ENCODE assay signal across 8 cellular contexts in genomic region chr21:32727728-32728454, GRCh38. TPM values are rescaled to one million over a fixed set of nuclear protein-coding genes. Genes with fewer than 3 reads are reported as not detected.
A peak's percentile ranks its signal among the peaks of the same experiment; 100 is the strongest.
DNase-seq lines count a peak whose midpoint lies in the region; ATAC-seq and TF ChIP-seq lines count a peak whose summit lies in the region.

TSS of gene SYNJ1 (minus strand) at chr21:32728013. CDS start at chr21:32726895, 1,118 bp downstream.

- peaks cover 2% of the 10 kb centered on the region for H3K27me3 Mint-ChIP-seq in IgD-negative memory B cell

- H3K9me3 ChIP-seq in mucosa of descending colon, result no peaks in the 10 kb centered on the region

- intact Hi-C loops in mucosa of descending colon (cut with DNase I, micrococcal nuclease), result no loop called here

- H3K4me1 Mint-ChIP-seq in IgD-negative memory B cell, result peaks cover 5 to 12% (median 6%) of the 10 kb centered on the region in 3 donors

- peak within 1 kb of the TSS; percentile 88 to 99 (median 96) for H3K4me3 Mint-ChIP-seq in IgD-negative memory B cell

- peak within 1 kb of the TSS; percentile 88 for H3K4me3 ChIP-seq in mucosa of descending colon

- peak; percentile 89 for ATAC-seq in GM21576 (IDR thresholded peaks at IDR 0.05; ENCODE audit: unreplicated experiment)
- peak; percentile 98 for ATAC-seq in mucosa of descending colon

- H3K27ac Mint-ChIP-seq in IgD-negative memory B cell, result peak within 1 kb of the TSS; percentile 86 to 94 (median 92)

- no peaks in the 10 kb centered on the region for H3K36me3 ChIP-seq in mucosa of descending colon (ENCODE audit: low read depth)

- peaks cover 2% of the 10 kb centered on the region for H3K36me3 Mint-ChIP-seq in IgD-negative memory B cell

- DNase-seq in DMS153 (lab: John Stamatoyannopoulos, UW) (peak; percentile 87), OCI-M1 (lab: John Stamatoyannopoulos, UW) (peak; percentile 98), activated T-cell treated with anti-CD3 and anti-CD28 coated beads for 24 hours (ENCODE audit: low read depth) (peak; percentile 91), epidermal melanocyte (ENCODE audit: insufficient read length, low spot score) (peak; percentile 87), mucosa of descending colon (peak; percentile 96 to 98 (median 98))
- DNase-seq in stimulated activated CD8-positive, alpha-beta memory T cell treated with anti-CD3 and anti-CD28 coated beads, Interleukin-4, amount 100 ng/mL, for 1 hour (ENCODE audit: low read depth in 2 of 2, low spot score in 1 of 2), result peak; percentile 88 to 92

- no peak for TF ChIP-seq CTCF in mucosa of descending colon (IDR thresholded peaks at IDR 0.05)

- H3K4me1 ChIP-seq in mucosa of descending colon (ENCODE audit: low read depth), result peaks cover 7% of the 10 kb centered on the region

- no peaks in the 10 kb centered on the region for H3K9me3 Mint-ChIP-seq in IgD-negative memory B cell

RNA-seq across cellular contexts. Expression of gene SYNJ1, which starts in this region (rescaled TPM):
- polyA plus RNA-seq in IgD-negative memory B cell, result 1.4 TPM
- 10 to 100 TPM; 13.2 to 21.1 (median 16.8) TPM for total RNA-seq in mucosa of descending colon

Comparison
In these comparisons a context has a peak if more than half of its experiments do, and no peak if none do; other contexts are left out.
1. Peak in every context shown above with its lines: DNase-seq, ATAC-seq and H3K4me3 ChIP-seq.